In genomic region chr2:122338000-122338399, GRCh38 we compare ENCODE assay signal across 17 cellular contexts.
DNase-seq lines count a peak whose midpoint lies in the region; ATAC-seq and TF ChIP-seq lines count a peak whose summit lies in the region.
"Had no signal": no experiment of that assay in that cellular context is flagged by ENCODE, and none has a peak within 500 bp of the region (broad histone marks: within the 10 kb centered on the region; RNA-seq: fewer than 3 reads in every experiment).

No MANE protein-coding gene starts in this region.

- H3K4me1 ChIP-seq in DND-41 (ENCODE audit: insufficient read depth, low read length): no peaks in the 10 kb centered on the region
- H3K4me1 ChIP-seq in parathyroid adenoma: peaks cover 19% of the 10 kb centered on the region
- H3K4me1 ChIP-seq in hepatocyte (ENCODE audit: insufficient read depth): no peaks in the 10 kb centered on the region
- no peaks in the 10 kb centered on the region for H3K4me1 ChIP-seq in adrenal gland (replicated peaks in 1 of 2)

- H3K27me3 ChIP-seq in DND-41 (ENCODE audit: insufficient read depth, low read length, poor library complexity): peaks cover 7% of the 10 kb centered on the region
- H3K27me3 ChIP-seq in parathyroid adenoma (ENCODE audit: control insufficient read depth, insufficient read depth, low read length): no peaks in the 10 kb centered on the region
- no peaks in the 10 kb centered on the region for H3K27me3 ChIP-seq in hepatocyte
- no peaks in the 10 kb centered on the region for H3K27me3 ChIP-seq in adrenal gland

- WGBS in hepatocyte (ENCODE audit: low lambda C conversion rate, missing lambda C conversion rate): 69% methylated on average over 5 of the region's 5 CpGs
- 51 to 60% (median 56%) methylated on average over 5 of the region's 5 CpGs for WGBS in adrenal gland, 4 donors

- DNase-seq in DND-41: no peak
- no peak for DNase-seq in HFFc6
- DNase-seq in chondrocyte (ENCODE audit: low spot score): no peak
- no peak for DNase-seq in cortex of kidney (lab: John Stamatoyannopoulos, UW)
- no peak for DNase-seq in hepatocyte (ENCODE audit: low spot score)
- DNase-seq in adrenal gland: no peak
- DNase-seq: ACHN, GF-D8, GOT3, MM.1S, NCI-H1105, NCI-H1694, NCI-H510A, NCI-H748 treated with DMSO at 0.1 percent for 48 hours, SW 1271 had no signal

- H3K36me3 ChIP-seq in DND-41 (ENCODE audit: insufficient read depth, low read length): no peaks in the 10 kb centered on the region
- H3K36me3 ChIP-seq in parathyroid adenoma (ENCODE audit: control insufficient read depth, insufficient read depth, low read length): no peaks in the 10 kb centered on the region
- no peaks in the 10 kb centered on the region for H3K36me3 ChIP-seq in hepatocyte (replicated peaks; ENCODE audit: insufficient read depth, low read depth)
- H3K36me3 ChIP-seq in adrenal gland (replicated peaks in 1 of 2): no peaks in the 10 kb centered on the region

- no peak overlapping the region for H3K27ac Mint-ChIP-seq in HFFc6
- H3K27ac Mint-ChIP-seq in chondrocyte (ENCODE audit: unreplicated experiment): no peak overlapping the region
- H3K27ac Mint-ChIP-seq: CD14-positive monocyte had no signal

- H3K4me3 Mint-ChIP-seq in HFFc6 (no peak overlapping the region), chondrocyte (ENCODE audit: unreplicated experiment) (no peak overlapping the region)
- H3K4me3 Mint-ChIP-seq: CD14-positive monocyte had no signal

- H3K9me3 Mint-ChIP-seq in HFFc6 (peaks cover 22% of the 10 kb centered on the region), chondrocyte (ENCODE audit: low read depth) (no peaks in the 10 kb centered on the region)

- no peaks in the 10 kb centered on the region for H3K9me2 ChIP-seq in hepatocyte (replicated peaks; ENCODE audit: insufficient read depth)

- H3K9ac ChIP-seq in DND-41 (ENCODE audit: low read depth, low read length) (no peak overlapping the region), parathyroid adenoma (no peak overlapping the region)

- H3K27ac ChIP-seq in DND-41 (ENCODE audit: low read length) (no peak overlapping the region), parathyroid adenoma (no peak overlapping the region), hepatocyte (no peak overlapping the region), adrenal gland (no peak overlapping the region)

- H3K79me2 ChIP-seq in DND-41 (ENCODE audit: insufficient read depth, low read length) (no peaks in the 10 kb centered on the region), parathyroid adenoma (no peaks in the 10 kb centered on the region), hepatocyte (no peaks in the 10 kb centered on the region)

- H3K4me3 ChIP-seq in DND-41 (ENCODE audit: low read depth in 1 of 2, low read length in 2 of 2) (no peak overlapping the region), parathyroid adenoma (ENCODE audit: low read depth, low read length) (no peak overlapping the region), hepatocyte (no peak overlapping the region), adrenal gland (no peak overlapping the region)

- TF ChIP-seq CTCF in DND-41 (IDR thresholded peaks at IDR 0.05; ENCODE audit: borderline replicate concordance, extremely low read depth, low read length, poor library complexity, severe bottlenecking) (peak; percentile 13), HFFc6 (IDR thresholded peaks at IDR 0.05) (peak; percentile 28), chondrocyte (IDR thresholded peaks at IDR 0.05) (peak; percentile 24), parathyroid adenoma (IDR thresholded peaks at IDR 0.05) (peak; percentile 16), hepatocyte (IDR thresholded peaks at IDR 0.05; ENCODE audit: poor library complexity) (no peak), adrenal gland (IDR thresholded peaks at IDR 0.05) (no peak)

- no peak for ATAC-seq in DND-41 (ENCODE audit: insufficient read depth, low read depth)

- intact Hi-C loops in adrenal gland (cut with DNase I): no loop called here

- H3K9me3 ChIP-seq in DND-41 (ENCODE audit: insufficient read depth, low read length, severe bottlenecking) (no peaks in the 10 kb centered on the region), parathyroid adenoma (ENCODE audit: control insufficient read depth, low read length) (no peaks in the 10 kb centered on the region), hepatocyte (ENCODE audit: low read depth) (no peaks in the 10 kb centered on the region), adrenal gland (replicated peaks in 1 of 3) (no peaks in the 10 kb centered on the region)

- H2AFZ ChIP-seq in DND-41 (ENCODE audit: low read depth, low read length) (no peak overlapping the region), parathyroid adenoma (peak overlapping the region; percentile 41), hepatocyte (no peak overlapping the region)

- peaks cover 2% of the 10 kb centered on the region for H3K27me3 Mint-ChIP-seq in HFFc6 (ENCODE audit: insufficient read depth)
- H3K27me3 Mint-ChIP-seq in chondrocyte (ENCODE audit: low read depth): peaks cover 2% of the 10 kb centered on the region

- H4K20me1 ChIP-seq in DND-41 (ENCODE audit: insufficient read depth, low read length) (no peaks in the 10 kb centered on the region), hepatocyte (ENCODE audit: insufficient read depth, poor library complexity, severe bottlenecking) (no peaks in the 10 kb centered on the region)

- no peak for TF ChIP-seq POLR2A in adrenal gland (IDR thresholded peaks at IDR 0.05)

- H3K4me1 Mint-ChIP-seq in HFFc6 (ENCODE audit: low read depth) (no peaks in the 10 kb centered on the region), chondrocyte (ENCODE audit: low read depth) (no peaks in the 10 kb centered on the region)
- H3K4me1 Mint-ChIP-seq: CD14-positive monocyte had no signal

- H3K4me2 ChIP-seq in DND-41 (ENCODE audit: insufficient read depth, low read length) (no peak overlapping the region), parathyroid adenoma (ENCODE audit: low read length) (no peak overlapping the region), hepatocyte (no peak overlapping the region)

- H3K36me3 Mint-ChIP-seq in HFFc6 (ENCODE audit: low read depth) (no peaks in the 10 kb centered on the region), chondrocyte (ENCODE audit: low read depth) (no peaks in the 10 kb centered on the region)
- H3K36me3 Mint-ChIP-seq: CD14-positive monocyte had no signal

Comparison
In these comparisons a context has a peak if more than half of its experiments do, and no peak if none do; other contexts are left out.
1. CTCF ChIP-seq: peak in DND-41 (single experiment), HFFc6 (single experiment), chondrocyte (single experiment) and parathyroid adenoma (single experiment); none in hepatocyte (single experiment) and adrenal gland (0 of 6).